ENCODE assay signal across 1 cellular context in the genomic region with DNA sequence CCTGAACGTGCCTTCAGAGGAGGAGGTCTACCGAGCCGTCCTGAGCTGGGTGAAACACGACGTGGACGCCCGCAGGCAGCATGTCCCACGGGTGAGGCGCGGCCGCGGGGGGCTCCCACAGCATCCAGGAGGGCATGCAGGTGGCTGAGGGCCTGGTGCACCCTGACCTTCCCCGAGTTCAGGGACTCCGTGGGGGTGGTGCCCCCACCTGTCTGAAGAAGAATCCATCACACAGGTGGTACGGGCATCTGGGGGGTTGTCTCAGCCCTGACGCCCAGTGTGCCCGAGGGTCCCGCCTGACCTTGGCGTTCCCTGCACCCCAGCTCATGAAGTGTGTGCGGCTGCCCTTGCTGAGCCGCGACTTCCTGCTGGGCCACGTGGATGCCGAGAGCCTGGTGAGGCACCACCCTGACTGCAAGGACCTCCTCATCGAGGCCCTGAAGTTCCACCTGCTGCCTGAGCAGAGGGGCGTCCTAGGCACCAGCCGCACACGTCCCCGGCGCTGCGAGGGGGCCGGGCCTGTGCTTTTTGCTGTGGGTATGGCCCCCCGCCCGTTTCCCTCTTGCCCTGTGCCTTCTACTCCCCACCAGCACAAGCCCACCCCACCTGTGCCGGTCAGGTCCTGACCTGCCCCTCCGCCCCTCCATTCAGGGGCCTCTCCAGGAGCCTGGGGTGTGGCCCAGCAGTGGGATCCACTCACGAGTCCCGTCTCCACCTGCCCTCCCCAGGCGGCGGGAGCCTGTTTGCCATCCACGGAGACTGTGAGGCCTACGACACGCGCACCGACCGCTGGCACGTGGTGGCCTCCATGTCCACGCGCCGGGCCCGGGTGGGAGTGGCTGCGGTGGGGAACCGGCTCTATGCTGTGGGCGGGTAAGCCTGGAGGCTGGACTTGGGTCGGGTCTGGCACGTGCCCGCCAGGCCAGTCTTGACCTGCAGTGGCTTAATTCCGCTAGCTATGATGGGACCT.
TF ChIP-seq lines count a peak whose summit lies in the region.

No MANE protein-coding gene starts in this region.

TF ChIP-seq in H1, 55 proteins besides CTCF, POLR2A, EP300 and RAD21:
- TF ChIP-seq CREB1 (IDR thresholded peaks at IDR 0.05) (no peak), ASH2L (IDR thresholded peaks at IDR 0.05; ENCODE audit: low read length) (no peak), TAF1 (IDR thresholded peaks at IDR 0.05; ENCODE audit: low read depth, low read length) (no peak), RNF2 (IDR thresholded peaks at IDR 0.05; ENCODE audit: borderline replicate concordance, low read depth, low read length, missing control alignments, poor library complexity, severe bottlenecking) (no peak), SIRT6 (IDR thresholded peaks at IDR 0.05; ENCODE audit: low read length) (no peak), POLR2AphosphoS5 (IDR thresholded peaks at IDR 0.05; ENCODE audit: low read depth, low read length) (no peak), FOSL1 (IDR thresholded peaks at IDR 0.05; ENCODE audit: insufficient read depth, low read depth, low read length) (no peak), JUN (IDR thresholded peaks at IDR 0.05; ENCODE audit: low read depth, low read length) (no peak), SRF (IDR thresholded peaks at IDR 0.05; ENCODE audit: low read depth, low read length) (no peak), HDAC2 (IDR thresholded peaks at IDR 0.05; ENCODE audit: borderline replicate concordance in 1 of 2, low read depth in 2 of 2, low read length in 2 of 2) (no peak), KDM1A (IDR thresholded peaks at IDR 0.05; ENCODE audit: borderline replicate concordance, low read length) (no peak), CTBP2 (IDR thresholded peaks at IDR 0.05; ENCODE audit: borderline replicate concordance, insufficient read depth, insufficient read length, low read length) (no peak), CEBPB (IDR thresholded peaks at IDR 0.05; ENCODE audit: low read depth, low read length) (no peak), BRCA1 (IDR thresholded peaks at IDR 0.05; ENCODE audit: low read depth, low read length) (no peak), SP4 (IDR thresholded peaks at IDR 0.05; ENCODE audit: low read length) (no peak), CBX5 (IDR thresholded peaks at IDR 0.05; ENCODE audit: low read depth, low read length) (no peak), RBBP5 (IDR thresholded peaks at IDR 0.05; ENCODE audit: borderline replicate concordance, low read depth, low read length) (no peak), EZH2 (IDR thresholded peaks at IDR 0.05; ENCODE audit: low read depth, low read length, severe bottlenecking) (no peak)
- TF ChIP-seq, protein P1, sequence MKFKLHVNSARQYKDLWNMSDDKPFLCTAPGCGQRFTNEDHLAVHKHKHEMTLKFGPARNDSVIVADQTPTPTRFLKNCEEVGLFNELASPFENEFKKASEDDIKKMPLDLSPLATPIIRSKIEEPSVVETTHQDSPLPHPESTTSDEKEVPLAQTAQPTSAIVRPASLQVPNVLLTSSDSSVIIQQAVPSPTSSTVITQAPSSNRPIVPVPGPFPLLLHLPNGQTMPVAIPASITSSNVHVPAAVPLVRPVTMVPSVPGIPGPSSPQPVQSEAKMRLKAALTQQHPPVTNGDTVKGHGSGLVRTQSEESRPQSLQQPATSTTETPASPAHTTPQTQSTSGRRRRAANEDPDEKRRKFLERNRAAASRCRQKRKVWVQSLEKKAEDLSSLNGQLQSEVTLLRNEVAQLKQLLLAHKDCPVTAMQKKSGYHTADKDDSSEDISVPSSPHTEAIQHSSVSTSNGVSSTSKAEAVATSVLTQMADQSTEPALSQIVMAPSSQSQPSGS (IDR thresholded peaks at IDR 0.05; ENCODE audit: low read length) = no peak
